ENCODE assay signal across 8 cellular contexts in the genomic region with DNA sequence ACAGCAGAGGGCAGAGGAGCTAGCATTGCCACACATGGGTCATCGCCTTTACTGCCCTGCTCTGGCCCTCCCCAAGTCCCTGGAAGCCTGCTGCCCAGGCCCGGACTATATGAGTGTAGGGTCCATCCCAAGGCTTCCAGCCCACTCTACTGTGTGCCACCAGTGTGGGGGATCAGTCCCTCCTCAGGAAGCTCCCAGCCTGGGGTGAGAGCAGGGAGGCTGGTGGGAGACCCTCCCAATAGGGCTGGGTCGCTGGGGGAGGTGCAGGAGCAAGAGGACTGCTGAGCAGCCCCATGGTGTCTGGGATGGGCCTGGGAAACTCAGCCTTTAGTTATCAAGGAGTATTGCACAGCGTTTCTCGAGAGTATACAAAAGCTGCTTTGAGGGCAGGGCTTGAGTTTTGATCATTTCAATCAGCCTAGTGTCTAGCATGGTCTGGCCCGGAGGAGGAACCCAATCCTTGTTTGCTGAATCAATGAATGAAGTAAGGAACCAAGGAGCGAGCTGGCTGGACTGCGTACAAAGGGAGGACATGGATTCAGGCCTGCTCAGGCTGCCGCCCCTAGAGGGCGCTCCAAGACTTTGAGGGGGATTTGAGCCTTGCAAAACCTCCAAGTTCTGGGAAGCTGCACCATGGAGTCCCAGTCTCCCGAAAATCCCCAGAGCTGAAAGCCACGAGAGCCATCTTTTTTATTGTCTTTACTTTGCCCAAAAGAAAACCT.
A peak's percentile ranks its signal among the peaks of the same experiment; 100 is the strongest.
DNase-seq lines count a peak whose midpoint lies in the region; ATAC-seq and TF ChIP-seq lines count a peak whose summit lies in the region.

No MANE protein-coding gene starts in this region.

- H3K4me2 ChIP-seq in MM.1S (ENCODE audit: low read depth, low read length): no peak overlapping the region

- H3K9ac ChIP-seq in MM.1S (ENCODE audit: low read length): no peak overlapping the region

- H3F3A ChIP-seq in MM.1S (ENCODE audit: insufficient read depth, low read length): no peaks in the 10 kb centered on the region

- peak; percentile 93 for TF ChIP-seq CTCF in MM.1S (IDR thresholded peaks at IDR 0.05; ENCODE audit: low read length)

- ATAC-seq in left cardiac atrium (peak; percentile 56 to 58), GM21737 (IDR thresholded peaks at IDR 0.05; ENCODE audit: unreplicated experiment) (no peak), GM19395 (IDR thresholded peaks at IDR 0.05; ENCODE audit: unreplicated experiment) (no peak)

- no peaks in the 10 kb centered on the region for H3K9me3 ChIP-seq in MM.1S (replicated peaks; ENCODE audit: insufficient read depth, low read length)

- H2AFZ ChIP-seq in MM.1S (ENCODE audit: low read length): no peak overlapping the region

- intact Hi-C loops in left cardiac atrium (cut with DNase I): no loop called here

- no peaks in the 10 kb centered on the region for H3K79me2 ChIP-seq in MM.1S (ENCODE audit: low read length)

- H3K4me1 ChIP-seq in MM.1S (ENCODE audit: low read length): 0 out of 2 replicates have a peak, but pooled peaks cover 4% of the 10 kb centered on the region

- no peaks in the 10 kb centered on the region for H4K20me1 ChIP-seq in MM.1S (ENCODE audit: insufficient read depth, low read length)

- in situ Hi-C loops in G401 (cut with HindIII; ENCODE audit: low sequenced_read_pairs): no loop called here

- peak; percentile 72 for DNase-seq in G401 (ENCODE audit: low spot score)
- peak; percentile 54 for DNase-seq in MM.1S
- peak; percentile 52 for DNase-seq in SHP77 treated with DMSO at 0.1 percent for 48 hours (lab: John Stamatoyannopoulos, UW)
- peak; percentile 84 for DNase-seq in left cardiac atrium
- DNase-seq in putamen (ENCODE audit: low spot score): peak; percentile 81

- H3K9me2 ChIP-seq in MM.1S (replicated peaks; ENCODE audit: insufficient read depth, low read length): no peaks in the 10 kb centered on the region

- no peak overlapping the region for H3K4me3 ChIP-seq in MM.1S (ENCODE audit: low read length)

- H3K27me3 ChIP-seq in MM.1S (replicated peaks; ENCODE audit: insufficient read depth, low read length): no peaks in the 10 kb centered on the region

- H3K27ac ChIP-seq in MM.1S (ENCODE audit: low read length) (no peak overlapping the region), angular gyrus (ENCODE audit: low read depth, low read length) (peak overlapping the region; percentile 29)

- no peaks in the 10 kb centered on the region for H3K36me3 ChIP-seq in MM.1S (replicated peaks; ENCODE audit: insufficient read depth, low read length)

Comparison
In these comparisons a context has a peak if more than half of its experiments do, and no peak if none do; other contexts are left out.
1. ATAC-seq: peak in left cardiac atrium (2 of 2); none in GM21737 (single experiment) and GM19395 (single experiment).
2. Peak in every context shown above with its lines, with median percentiles within 50 percentile points of each other: DNase-seq.